In genomic region chr15:86762874-86763273, GRCh38 we compare ENCODE assay signal across 39 cellular contexts.
"Had no signal": no experiment of that assay in that cellular context is flagged by ENCODE, and none has a peak within 500 bp of the region (broad histone marks: within the 10 kb centered on the region; RNA-seq: fewer than 3 reads in every experiment).

No MANE protein-coding gene starts in this region.

- H3K4me3 Mint-ChIP-seq: activated naive CD4-positive, alpha-beta T cell treated with anti-CD3 and anti-CD28 coated beads for 36 hours; activated naive CD4-positive, alpha-beta T cell treated with anti-CD3 and anti-CD28 coated beads, Interleukin-2, amount 10 ng/mL, durations not matched to agents 7 days and 5 days; activated naive CD4-positive, alpha-beta T cell treated with anti-CD3 and anti-CD28 coated beads, Interleukin-2, amount 50 U/mL, for 24 hours; activated naive CD8-positive, alpha-beta T cell; activated naive CD8-positive, alpha-beta T cell treated with anti-CD3 and anti-CD28 coated beads for 36 hours; activated naive CD8-positive, alpha-beta T cell treated with anti-CD3 and anti-CD28 coated beads, Interleukin-2, amount 10 ng/mL, durations not matched to agents 7 days and 5 days; activated naive CD8-positive, alpha-beta T cell treated with anti-CD3 and anti-CD28 coated beads, Interleukin-2, amount 50 U/mL, for 24 hours; activated T-cell treated with anti-CD3 and anti-CD28 coated beads, Interleukin-2, amount 50 U/mL, for 24 hours; activated T-cell treated with anti-CD3 and anti-CD28 coated beads, Interleukin-2, amount 50 U/mL, for 4 hours; activated T-cell treated with anti-CD3 and anti-CD28 coated beads, Interleukin-2, amount 50 U/mL, for 72 hours; activated T-helper 1 cell treated with anti-CD3 and anti-CD28 coated beads, Interleukin-12 subunit alpha, Interleukin-12 subunit beta, Interleukin-2, Interleukin-4 antibody, amounts not matched to agents 30 ng/mL and 10 ng/mL and 1 ng/mL, durations not matched to agents 14 hours and 24 hours and 36 hours; activated T-helper 17 cell treated with anti-CD3 and anti-CD28 coated beads, Interleukin-2, amount 50 U/mL, for 72 hours; brain; central memory CD8-positive, alpha-beta T cell had no signal

- H3K36me3 Mint-ChIP-seq: activated naive CD4-positive, alpha-beta T cell treated with anti-CD3 and anti-CD28 coated beads, Interleukin-2, amount 10 ng/mL, durations not matched to agents 7 days and 5 days; activated naive CD4-positive, alpha-beta T cell treated with anti-CD3 and anti-CD28 coated beads, Interleukin-2, amount 50 U/mL, for 24 hours; activated naive CD4-positive, alpha-beta T cell treated with anti-CD3 and anti-CD28 coated beads, Interleukin-2, amount 50 U/mL, for 72 hours; activated naive CD8-positive, alpha-beta T cell treated with anti-CD3 and anti-CD28 coated beads for 36 hours; activated naive CD8-positive, alpha-beta T cell treated with anti-CD3 and anti-CD28 coated beads, Interleukin-2, amount 10 ng/mL, durations not matched to agents 7 days and 5 days; brain had no signal

- FAIRE-seq: astrocyte, bronchial epithelial cell had no signal

- H3K27ac Mint-ChIP-seq: activated naive CD4-positive, alpha-beta T cell treated with anti-CD3 and anti-CD28 coated beads, Interleukin-2, amount 10 ng/mL, durations not matched to agents 7 days and 5 days; activated naive CD4-positive, alpha-beta T cell treated with anti-CD3 and anti-CD28 coated beads, Interleukin-2, amount 50 U/mL, for 24 hours; activated naive CD4-positive, alpha-beta T cell treated with anti-CD3 and anti-CD28 coated beads, Interleukin-2, amount 50 U/mL, for 72 hours; activated naive CD8-positive, alpha-beta T cell; activated naive CD8-positive, alpha-beta T cell treated with anti-CD3 and anti-CD28 coated beads for 36 hours; activated naive CD8-positive, alpha-beta T cell treated with anti-CD3 and anti-CD28 coated beads, Interleukin-2, amount 10 ng/mL, durations not matched to agents 7 days and 5 days; activated naive CD8-positive, alpha-beta T cell treated with anti-CD3 and anti-CD28 coated beads, Interleukin-2, amount 50 U/mL, for 24 hours; activated T-cell treated with anti-CD3 and anti-CD28 coated beads, Interleukin-2, amount 50 U/mL, for 24 hours; activated T-cell treated with anti-CD3 and anti-CD28 coated beads, Interleukin-2, amount 50 U/mL, for 72 hours; activated T-helper 1 cell treated with anti-CD3 and anti-CD28 coated beads, Interleukin-12 subunit alpha, Interleukin-12 subunit beta, Interleukin-2, Interleukin-4 antibody, amounts not matched to agents 30 ng/mL and 10 ng/mL and 1 ng/mL, durations not matched to agents 14 hours and 24 hours and 36 hours; activated T-helper 17 cell treated with anti-CD3 and anti-CD28 coated beads, Interleukin-2, amount 50 U/mL, for 72 hours; activated T-helper 2 cell treated with anti-CD3 and anti-CD28 coated beads, Interferon-gamma antibody, Interleukin-2, Interleukin-4, amounts not matched to agents 10 μg/mL and 5 μg/mL and 100 μg/mL, durations not matched to agents 14 hours and 24 hours and 36 hours; brain had no signal

- H3K36me3 ChIP-seq: adrenal gland, ascending aorta, brain microvascular endothelial cell, breast epithelium, cardiac muscle cell had no signal

- H3K4me1 Mint-ChIP-seq: activated naive CD4-positive, alpha-beta T cell treated with anti-CD3 and anti-CD28 coated beads, Interleukin-2, amount 10 ng/mL, durations not matched to agents 7 days and 5 days; activated naive CD4-positive, alpha-beta T cell treated with anti-CD3 and anti-CD28 coated beads, Interleukin-2, amount 50 U/mL, for 24 hours; activated naive CD8-positive, alpha-beta T cell treated with anti-CD3 and anti-CD28 coated beads for 36 hours; activated naive CD8-positive, alpha-beta T cell treated with anti-CD3 and anti-CD28 coated beads, Interleukin-2, amount 10 ng/mL, durations not matched to agents 7 days and 5 days; activated naive CD8-positive, alpha-beta T cell treated with anti-CD3 and anti-CD28 coated beads, Interleukin-2, amount 50 U/mL, for 24 hours; activated T-helper 17 cell treated with anti-CD3 and anti-CD28 coated beads, Interleukin-2, amount 50 U/mL, for 72 hours; brain; central memory CD8-positive, alpha-beta T cell had no signal

- H3K4me3 ChIP-seq: adrenal gland, ascending aorta, body of pancreas, breast epithelium, cardiac muscle cell had no signal

- H3K27me3 Mint-ChIP-seq: activated naive CD4-positive, alpha-beta T cell treated with anti-CD3 and anti-CD28 coated beads, Interleukin-2, amount 10 ng/mL, durations not matched to agents 7 days and 5 days; activated naive CD8-positive, alpha-beta T cell treated with anti-CD3 and anti-CD28 coated beads for 36 hours had no signal

- H3K9me3 Mint-ChIP-seq: activated naive CD4-positive, alpha-beta T cell treated with anti-CD3 and anti-CD28 coated beads for 36 hours; activated naive CD4-positive, alpha-beta T cell treated with anti-CD3 and anti-CD28 coated beads, Interleukin-2, amount 10 ng/mL, durations not matched to agents 7 days and 5 days; activated naive CD4-positive, alpha-beta T cell treated with anti-CD3 and anti-CD28 coated beads, Interleukin-2, amount 50 U/mL, for 24 hours; activated naive CD4-positive, alpha-beta T cell treated with anti-CD3 and anti-CD28 coated beads, Interleukin-2, amount 50 U/mL, for 72 hours; activated naive CD8-positive, alpha-beta T cell treated with anti-CD3 and anti-CD28 coated beads for 36 hours; activated naive CD8-positive, alpha-beta T cell treated with anti-CD3 and anti-CD28 coated beads, Interleukin-2, amount 10 ng/mL, durations not matched to agents 7 days and 5 days; activated T-cell treated with anti-CD3 and anti-CD28 coated beads, Interleukin-2, amount 50 U/mL, for 24 hours; activated T-cell treated with anti-CD3 and anti-CD28 coated beads, Interleukin-2, amount 50 U/mL, for 4 hours; activated T-cell treated with anti-CD3 and anti-CD28 coated beads, Interleukin-2, amount 50 U/mL, for 72 hours; activated T-helper 1 cell treated with anti-CD3 and anti-CD28 coated beads, Interleukin-12 subunit alpha, Interleukin-12 subunit beta, Interleukin-2, Interleukin-4 antibody, amounts not matched to agents 30 ng/mL and 10 ng/mL and 1 ng/mL, durations not matched to agents 14 hours and 24 hours and 36 hours; activated T-helper 17 cell treated with anti-CD3 and anti-CD28 coated beads, Interleukin-2, amount 50 U/mL, for 72 hours; activated T-helper 2 cell treated with anti-CD3 and anti-CD28 coated beads, Interferon-gamma antibody, Interleukin-2, Interleukin-4, amounts not matched to agents 10 μg/mL and 5 μg/mL and 100 μg/mL, durations not matched to agents 14 hours and 24 hours and 36 hours; brain; central memory CD8-positive, alpha-beta T cell had no signal

- H3K9me3 ChIP-seq: adrenal gland, ascending aorta, body of pancreas, breast epithelium had no signal

- H3K27me3 ChIP-seq: adrenal gland, ascending aorta, body of pancreas, brain microvascular endothelial cell, cardiac muscle cell had no signal

- ATAC-seq: activated naive CD4-positive, alpha-beta T cell treated with anti-CD3 and anti-CD28 coated beads, Interleukin-2, amount 50 U/mL, for 72 hours; activated naive CD8-positive, alpha-beta T cell treated with anti-CD3 and anti-CD28 coated beads, Interleukin-2, amount 50 U/mL, for 24 hours; activated T-cell treated with anti-CD3 and anti-CD28 coated beads, Interleukin-2, amount 50 U/mL, for 4 hours; activated T-cell treated with anti-CD3 and anti-CD28 coated beads, Interleukin-2, amount 50 U/mL, for 72 hours; activated T-helper 17 cell treated with anti-CD3 and anti-CD28 coated beads, Interleukin-2, amount 50 U/mL, for 72 hours; body of pancreas had no signal

- DNase-seq: activated effector memory CD4-positive, alpha-beta T cell treated with anti-CD3 and anti-CD28 coated beads, Interleukin-2, amount 50 U/mL, for 16 hours; activated effector memory CD4-positive, alpha-beta T cell treated with Interleukin-2 at 50 U/mL for 16 hours; activated gamma-delta T cell; activated gamma-delta T cell treated with Interleukin-2 at 50 U/mL for 16 hours; activated naive CD4-positive, alpha-beta T cell; activated naive CD4-positive, alpha-beta T cell treated with anti-CD3 and anti-CD28 coated beads for 36 hours; activated naive CD4-positive, alpha-beta T cell treated with anti-CD3 and anti-CD28 coated beads, Interleukin-2, amount 10 ng/mL, durations not matched to agents 7 days and 5 days; activated naive CD4-positive, alpha-beta T cell treated with anti-CD3 and anti-CD28 coated beads, Interleukin-2, amount 50 U/mL, for 16 hours; activated naive CD4-positive, alpha-beta T cell treated with Interleukin-2 at 50 U/mL for 16 hours; activated naive CD8-positive, alpha-beta T cell treated with anti-CD3 and anti-CD28 coated beads for 36 hours; activated naive CD8-positive, alpha-beta T cell treated with anti-CD3 and anti-CD28 coated beads, Interleukin-2, amount 10 ng/mL, durations not matched to agents 7 days and 5 days; activated naive CD8-positive, alpha-beta T cell treated with anti-CD3 and anti-CD28 coated beads, Interleukin-2, amount 50 U/mL, for 24 hours; activated T-cell treated with anti-CD3 and anti-CD28 coated beads, Interleukin-2, amount 50 U/mL, for 24 hours; activated T-cell treated with anti-CD3 and anti-CD28 coated beads, Interleukin-2, amount 50 U/mL, for 4 hours; activated T-cell treated with anti-CD3 and anti-CD28 coated beads, Interleukin-2, amount 50 U/mL, for 48 hours; activated T-cell treated with anti-CD3 and anti-CD28 coated beads, Interleukin-2, amount 50 U/mL, for 72 hours; adrenal gland; amniotic stem cell; amygdala; anterior cingulate cortex; aorta; body of pancreas; brain microvascular endothelial cell; caudate nucleus; central memory CD4-positive, alpha-beta T cell; cerebellar nuclear complex had no signal

- H3K27ac ChIP-seq: adrenal gland, ascending aorta, body of pancreas, brain microvascular endothelial cell, breast epithelium, cardiac muscle cell had no signal

- H3K4me1 ChIP-seq: adrenal gland, ascending aorta, body of pancreas, breast epithelium had no signal
